23 cellular contexts compared by ENCODE assay signal in genomic region chr16:11774065-11774626, GRCh38. TPM values are rescaled to one million over a fixed set of nuclear protein-coding genes. Genes with fewer than 3 reads are reported as not detected.
DNase-seq lines count a peak whose midpoint lies in the region; ATAC-seq and TF ChIP-seq lines count a peak whose summit lies in the region.
"Had no signal": no experiment of that assay in that cellular context is flagged by ENCODE, and none has a peak within 500 bp of the region (broad histone marks: within the 10 kb centered on the region; RNA-seq: fewer than 3 reads in every experiment).

No MANE protein-coding gene starts in this region.

- no peak overlapping the region for H3K4me3 Mint-ChIP-seq in CD4-positive, alpha-beta memory T cell
- H3K4me3 Mint-ChIP-seq in activated CD4-positive, alpha-beta memory T cell treated with anti-CD3 and anti-CD28 coated beads, Interleukin-2, amount 10 ng/mL, durations not matched to agents 7 days and 5 days: no peak overlapping the region
- H3K4me3 Mint-ChIP-seq: neural progenitor cell had no signal

- POLR2A ChIA-PET in CD4-positive, alpha-beta memory T cell (lab: Charles Lee; ENCODE audit: partially characterized antibody): interaction anchor here (0.6 to 2.1 kb wide), 3 partner anchors 23 to 52 kb away, joined by 3 to 5 read pairs (median 3); partner anchors contain the start of genes TXNDC11 and ZC3H7A
- POLR2A ChIA-PET in activated CD4-positive, alpha-beta memory T cell treated with anti-CD3 and anti-CD28 coated beads, Interleukin-2, amount 10 ng/mL, durations not matched to agents 7 days and 5 days (lab: Charles Lee): no interaction called here

- no peak for TF ChIP-seq EP300 in suprapubic skin (IDR thresholded peaks at IDR 0.05)

- H3K4me1 Mint-ChIP-seq in CD4-positive, alpha-beta memory T cell: peaks cover 0 to 4% (median 2%) of the 10 kb centered on the region in 4 donors
- H3K4me1 Mint-ChIP-seq in activated CD4-positive, alpha-beta memory T cell treated with anti-CD3 and anti-CD28 coated beads, Interleukin-2, amount 10 ng/mL, durations not matched to agents 7 days and 5 days: peaks cover 17% of the 10 kb centered on the region
- H3K4me1 Mint-ChIP-seq: neural progenitor cell had no signal

- no peaks in the 10 kb centered on the region for H3K27me3 Mint-ChIP-seq in CD4-positive, alpha-beta memory T cell
- H3K27me3 Mint-ChIP-seq in activated CD4-positive, alpha-beta memory T cell treated with anti-CD3 and anti-CD28 coated beads, Interleukin-2, amount 10 ng/mL, durations not matched to agents 7 days and 5 days: no peaks in the 10 kb centered on the region

- no peak overlapping the region for H3K27ac ChIP-seq in CD4-positive, alpha-beta memory T cell (ENCODE audit: low read depth, low read length)
- H3K27ac ChIP-seq in suprapubic skin: no peak overlapping the region
- H3K27ac ChIP-seq: adrenal gland, brain microvascular endothelial cell, gastroesophageal sphincter, neural progenitor cell, SK-N-MC had no signal

- H3K9me3 Mint-ChIP-seq in CD4-positive, alpha-beta memory T cell: no peaks in the 10 kb centered on the region
- no peaks in the 10 kb centered on the region for H3K9me3 Mint-ChIP-seq in activated CD4-positive, alpha-beta memory T cell treated with anti-CD3 and anti-CD28 coated beads, Interleukin-2, amount 10 ng/mL, durations not matched to agents 7 days and 5 days
- H3K9me3 Mint-ChIP-seq: neural progenitor cell had no signal

- H3K4me1 ChIP-seq in CD4-positive, alpha-beta memory T cell (ENCODE audit: insufficient read depth, low read length): no peaks in the 10 kb centered on the region
- no peaks in the 10 kb centered on the region for H3K4me1 ChIP-seq in suprapubic skin
- H3K4me1 ChIP-seq: adrenal gland, gastroesophageal sphincter, HAP-1, neural progenitor cell had no signal

- peaks cover 25 to 54% of the 10 kb centered on the region in 2 donors for H3K36me3 Mint-ChIP-seq in CD4-positive, alpha-beta memory T cell
- peaks cover 41% of the 10 kb centered on the region for H3K36me3 Mint-ChIP-seq in activated CD4-positive, alpha-beta memory T cell treated with anti-CD3 and anti-CD28 coated beads, Interleukin-2, amount 10 ng/mL, durations not matched to agents 7 days and 5 days (ENCODE audit: low read depth)

- no peak for TF ChIP-seq POLR2A in suprapubic skin (IDR thresholded peaks at IDR 0.05)

- WGBS in suprapubic skin: 91% methylated on average over 3 of the region's 3 CpGs

- H3K4me3 ChIP-seq in CD4-positive, alpha-beta memory T cell (ENCODE audit: low read length in 2 of 2): no peak overlapping the region
- no peak overlapping the region for H3K4me3 ChIP-seq in suprapubic skin
- H3K4me3 ChIP-seq: adrenal gland, gastroesophageal sphincter, HAP-1, mucosa of descending colon, neural progenitor cell, SK-N-MC had no signal

- CTCF ChIA-PET in CD4-positive, alpha-beta memory T cell (lab: Charles Lee; ENCODE audit: partially characterized antibody): interaction anchor here (1.6 kb wide), 1 partner anchor 23 kb away, joined by 4 read pairs; the partner anchor contains the start of gene ZC3H7A
- CTCF ChIA-PET in activated CD4-positive, alpha-beta memory T cell treated with anti-CD3 and anti-CD28 coated beads, Interleukin-2, amount 10 ng/mL, durations not matched to agents 7 days and 5 days (lab: Charles Lee): no interaction called here

- H3K27ac Mint-ChIP-seq in CD4-positive, alpha-beta memory T cell: peak overlapping the region in 4 of 7 donors; percentile 12 to 57 (median 44)
- peak overlapping the region; percentile 15 for H3K27ac Mint-ChIP-seq in activated CD4-positive, alpha-beta memory T cell treated with anti-CD3 and anti-CD28 coated beads, Interleukin-2, amount 10 ng/mL, durations not matched to agents 7 days and 5 days
- H3K27ac Mint-ChIP-seq: neural progenitor cell had no signal

- H3K27me3 ChIP-seq in CD4-positive, alpha-beta memory T cell (ENCODE audit: insufficient read depth, low read length): no peaks in the 10 kb centered on the region
- no peaks in the 10 kb centered on the region for H3K27me3 ChIP-seq in suprapubic skin
- H3K27me3 ChIP-seq: adrenal gland, brain microvascular endothelial cell, gastroesophageal sphincter, neural progenitor cell had no signal

- peak; percentile 63 for ATAC-seq in GM18907 (IDR thresholded peaks at IDR 0.05; ENCODE audit: unreplicated experiment)
- ATAC-seq: esophagus mucosa, gastroesophageal sphincter, mucosa of descending colon had no signal

- no peak for TF ChIP-seq CTCF in suprapubic skin (IDR thresholded peaks at IDR 0.05)

- H3K9me3 ChIP-seq in CD4-positive, alpha-beta memory T cell (ENCODE audit: control insufficient read depth in 1 of 2, low read length in 2 of 2): no peaks in the 10 kb centered on the region
- H3K9me3 ChIP-seq in suprapubic skin: no peaks in the 10 kb centered on the region
- H3K9me3 ChIP-seq: adrenal gland, gastroesophageal sphincter, HAP-1, mucosa of descending colon had no signal

- intact Hi-C loops in CD4-positive, alpha-beta memory T cell (cut with micrococcal nuclease): no loop called here

- H3K36me3 ChIP-seq in CD4-positive, alpha-beta memory T cell (ENCODE audit: insufficient read depth, low read length): peaks cover 34% of the 10 kb centered on the region
- H3K36me3 ChIP-seq in suprapubic skin: peaks cover 88% of the 10 kb centered on the region

- DNase-seq in CD1c-positive myeloid dendritic cell (ENCODE audit: extremely low spot score) (peak; percentile 35), SKM-1 (lab: John Stamatoyannopoulos, UW; ENCODE audit: unreplicated experiment) (no peak), suprapubic skin (ENCODE audit: low spot score in 2 of 2) (no peak), NCI-H1105 (lab: John Stamatoyannopoulos, UW) (no peak)
- no peak for DNase-seq in CD4-positive, alpha-beta memory T cell
- DNase-seq in activated CD4-positive, alpha-beta memory T cell treated with anti-CD3 and anti-CD28 coated beads, Interleukin-2, amount 10 ng/mL, durations not matched to agents 7 days and 5 days: no peak
- DNase-seq: activated effector memory CD4-positive, alpha-beta T cell treated with Interleukin-2 at 50 U/mL for 16 hours; brain microvascular endothelial cell; DMS53; effector memory CD4-positive, alpha-beta T cell; hypothalamus; islet precursor cell; mucosa of descending colon; NCI-H1436 treated with DMSO at 0.1 percent for 48 hours; NCI-H510A; RPMI8226 had no signal

RNA-seq across cellular contexts. Expression of gene ZC3H7A, which starts 22.9 kb away (rescaled TPM):
- total RNA-seq in CD4-positive, alpha-beta memory T cell: 10 to 100 TPM; 85.0 to 92.1 TPM
- polyA plus RNA-seq in CD4-positive, alpha-beta memory T cell: 10 to 100 TPM; 39.9 to 47.6 TPM
- total RNA-seq in activated CD4-positive, alpha-beta memory T cell treated with anti-CD3 and anti-CD28 coated beads, Interleukin-2, amount 10 ng/mL, durations not matched to agents 7 days and 5 days: 10 to 100 TPM; 68.9 to 70.9 TPM
- 10 to 100 TPM; 32.7 to 65.8 (median 41.9) TPM for total RNA-seq in suprapubic skin

RNA-seq across cellular contexts. Expression of gene TXNDC11, which starts 31.5 kb away (rescaled TPM):
- 10 to 100 TPM; 51.7 to 59.8 TPM for total RNA-seq in CD4-positive, alpha-beta memory T cell
- polyA plus RNA-seq in CD4-positive, alpha-beta memory T cell: 10 to 100 TPM; 54.7 to 62.6 TPM
- total RNA-seq in activated CD4-positive, alpha-beta memory T cell treated with anti-CD3 and anti-CD28 coated beads, Interleukin-2, amount 10 ng/mL, durations not matched to agents 7 days and 5 days: 10 to 100 TPM; 45.3 to 46.6 TPM
- total RNA-seq in suprapubic skin: 10 to 100 TPM; 31.0 to 42.2 (median 35.1) TPM
